In genomic region chr3:127712881-127713771, GRCh38 we compare ENCODE assay signal across 1 cellular context.
TF ChIP-seq lines count a peak whose summit lies in the region.

No MANE protein-coding gene starts in this region.

TF ChIP-seq in H1, 55 proteins besides CTCF, POLR2A, EP300 and RAD21:
- TF ChIP-seq JUND (IDR thresholded peaks at IDR 0.05; ENCODE audit: low read length) (no peak), KDM5A (IDR thresholded peaks at IDR 0.05; ENCODE audit: low read length) (no peak), TEAD4 (IDR thresholded peaks at IDR 0.05; ENCODE audit: low read depth, low read length) (no peak), SIX5 (IDR thresholded peaks at IDR 0.05; ENCODE audit: low read depth, low read length) (no peak), FOSL1 (IDR thresholded peaks at IDR 0.05; ENCODE audit: insufficient read depth, low read depth, low read length) (no peak), GTF2F1 (IDR thresholded peaks at IDR 0.05; ENCODE audit: borderline replicate concordance, low read depth, low read length) (no peak)
